In genomic region chr4:88823058-88823919, GRCh38 we compare ENCODE assay signal across 1 cellular context.
TF ChIP-seq lines count a peak whose summit lies in the region.

No MANE protein-coding gene starts in this region.

TF ChIP-seq in HepG2, 621 proteins besides CTCF, POLR2A, EP300 and RAD21 (continued from another document and continues in another):
- no peak for TF ChIP-seq ZBTB40 (IDR thresholded peaks at IDR 0.05)
- TF ChIP-seq ZBTB40 (CRISPR knock-in tag; IDR thresholded peaks at IDR 0.05) = no peak
- no peak for TF ChIP-seq MAFF (IDR thresholded peaks at IDR 0.05; ENCODE audit: low read depth, low read length)
- no peak for TF ChIP-seq ZNF326 (CRISPR knock-in tag; IDR thresholded peaks at IDR 0.05; ENCODE audit: borderline replicate concordance)
- peak; percentile 71 for TF ChIP-seq PAXIP1 (CRISPR knock-in tag; conservative IDR thresholded peaks at IDR 0.05)
- TF ChIP-seq ZNF629 (CRISPR knock-in tag; conservative IDR thresholded peaks at IDR 0.05) = no peak
- 0 out of 2 replicates have a peak, but pooled peaks have one; percentile 32 for TF ChIP-seq ZNF44 (CRISPR knock-in tag; IDR thresholded peaks at IDR 0.05)
- no peak for TF ChIP-seq HNF1B (CRISPR knock-in tag; IDR thresholded peaks at IDR 0.05)
- TF ChIP-seq NR0B2 (CRISPR knock-in tag; IDR thresholded peaks at IDR 0.05) = no peak
- no peak for TF ChIP-seq TMF1 (CRISPR knock-in tag; IDR thresholded peaks at IDR 0.05; ENCODE audit: low read depth)
- TF ChIP-seq ZKSCAN1 (IDR thresholded peaks at IDR 0.05; ENCODE audit: low read length) = no peak
- TF ChIP-seq MXD3 (CRISPR knock-in tag; IDR thresholded peaks at IDR 0.05) = no peak
- no peak for TF ChIP-seq RERE (CRISPR knock-in tag; IDR thresholded peaks at IDR 0.05; ENCODE audit: low read depth)
- no peak for TF ChIP-seq CC2D1A (CRISPR knock-in tag; IDR thresholded peaks at IDR 0.05)
- TF ChIP-seq POGK (CRISPR knock-in tag; conservative IDR thresholded peaks at IDR 0.05) = no peak
- no peak; the same call in 1 of the 2 replicates for TF ChIP-seq ZNF124 (CRISPR knock-in tag; IDR thresholded peaks at IDR 0.05)
- TF ChIP-seq ZNF224 (CRISPR knock-in tag; IDR thresholded peaks at IDR 0.05) = no peak
- no peak for TF ChIP-seq JDP2 (CRISPR knock-in tag; IDR thresholded peaks at IDR 0.05; ENCODE audit: borderline replicate concordance)
- no peak for TF ChIP-seq LCORL (IDR thresholded peaks at IDR 0.05)
- TF ChIP-seq LCORL (CRISPR knock-in tag; IDR thresholded peaks at IDR 0.05) = no peak
- peak; percentile 90 for TF ChIP-seq NR2C2 (CRISPR knock-in tag; IDR thresholded peaks at IDR 0.05; ENCODE audit: borderline replicate concordance)
- TF ChIP-seq ZMYM3 (CRISPR knock-in tag; IDR thresholded peaks at IDR 0.05) = no peak
- peak; percentile 60; the same call in 1 of the 2 replicates for TF ChIP-seq YEATS4 (CRISPR knock-in tag; IDR thresholded peaks at IDR 0.05; ENCODE audit: borderline replicate concordance)
- TF ChIP-seq MIXL1 (CRISPR knock-in tag; IDR thresholded peaks at IDR 0.05) = peak; percentile 45; the same call in 1 of the 2 replicates
- TF ChIP-seq ZNF687 (CRISPR knock-in tag; IDR thresholded peaks at IDR 0.05) = peak; percentile 78
- TF ChIP-seq FOSL1 (CRISPR knock-in tag; IDR thresholded peaks at IDR 0.05; ENCODE audit: borderline replicate concordance) = no peak
